32 cellular contexts compared by ENCODE assay signal in genomic region chr1:58988752-58989151, GRCh38.
"Had no signal": no experiment of that assay in that cellular context is flagged by ENCODE, and none has a peak within 500 bp of the region (broad histone marks: within the 10 kb centered on the region; RNA-seq: fewer than 3 reads in every experiment).

No MANE protein-coding gene starts in this region.

- H3K4me1 ChIP-seq: adrenal gland had no signal

- H3K4me3 Mint-ChIP-seq: activated CD4-positive, alpha-beta memory T cell treated with anti-CD3 and anti-CD28 coated beads for 36 hours; activated CD4-positive, alpha-beta T cell treated with anti-CD3 and anti-CD28 coated beads for 36 hours; activated CD4-positive, alpha-beta T cell treated with anti-CD3 and anti-CD28 coated beads, Interleukin-2, amount 10 ng/mL, durations not matched to agents 24 days and 14 days; activated CD8-positive, alpha-beta memory T cell treated with anti-CD3 and anti-CD28 coated beads, Interleukin-2, amount 10 ng/mL, durations not matched to agents 7 days and 5 days; activated CD8-positive, alpha-beta T cell treated with anti-CD3 and anti-CD28 coated beads, Interleukin-2, amount 10 ng/mL, durations not matched to agents 7 days and 5 days; activated naive CD4-positive, alpha-beta T cell treated with anti-CD3 and anti-CD28 coated beads for 36 hours; activated naive CD4-positive, alpha-beta T cell treated with anti-CD3 and anti-CD28 coated beads, Interleukin-2, amount 50 U/mL, for 24 hours; activated naive CD8-positive, alpha-beta T cell treated with anti-CD3 and anti-CD28 coated beads for 36 hours; activated naive CD8-positive, alpha-beta T cell treated with anti-CD3 and anti-CD28 coated beads, Interleukin-2, amount 50 U/mL, for 24 hours; activated T-helper 1 cell treated with anti-CD3 and anti-CD28 coated beads, Interleukin-12 subunit alpha, Interleukin-12 subunit beta, Interleukin-2, Interleukin-4 antibody, amounts not matched to agents 30 ng/mL and 10 ng/mL and 1 ng/mL, durations not matched to agents 14 hours and 24 hours and 36 hours; effector memory CD8-positive, alpha-beta T cell had no signal

- H3K36me3 Mint-ChIP-seq: activated CD4-positive, alpha-beta memory T cell treated with anti-CD3 and anti-CD28 coated beads for 36 hours; activated naive CD4-positive, alpha-beta T cell treated with anti-CD3 and anti-CD28 coated beads, Interleukin-2, amount 50 U/mL, for 24 hours; activated naive CD8-positive, alpha-beta T cell treated with anti-CD3 and anti-CD28 coated beads for 36 hours had no signal

- H3K27me3 Mint-ChIP-seq: activated CD4-positive, alpha-beta memory T cell treated with anti-CD3 and anti-CD28 coated beads for 36 hours; activated CD4-positive, alpha-beta T cell treated with anti-CD3 and anti-CD28 coated beads for 36 hours; activated CD4-positive, alpha-beta T cell treated with anti-CD3 and anti-CD28 coated beads, Interleukin-2, amount 10 ng/mL, durations not matched to agents 24 days and 14 days; activated CD8-positive, alpha-beta memory T cell treated with anti-CD3 and anti-CD28 coated beads, Interleukin-2, amount 10 ng/mL, durations not matched to agents 7 days and 5 days; activated naive CD4-positive, alpha-beta T cell treated with anti-CD3 and anti-CD28 coated beads, Interleukin-2, amount 50 U/mL, for 24 hours; activated naive CD8-positive, alpha-beta T cell treated with anti-CD3 and anti-CD28 coated beads for 36 hours; activated naive CD8-positive, alpha-beta T cell treated with anti-CD3 and anti-CD28 coated beads, Interleukin-2, amount 50 U/mL, for 24 hours had no signal

- H3K27me3 ChIP-seq: adrenal gland, body of pancreas, esophagus muscularis mucosa had no signal

- H3K27ac Mint-ChIP-seq: activated CD4-positive, alpha-beta memory T cell treated with anti-CD3 and anti-CD28 coated beads for 36 hours; activated CD4-positive, alpha-beta T cell treated with anti-CD3 and anti-CD28 coated beads for 36 hours; activated CD4-positive, alpha-beta T cell treated with anti-CD3 and anti-CD28 coated beads, Interleukin-2, amount 10 ng/mL, durations not matched to agents 24 days and 14 days; activated CD8-positive, alpha-beta memory T cell treated with anti-CD3 and anti-CD28 coated beads, Interleukin-2, amount 10 ng/mL, durations not matched to agents 7 days and 5 days; activated CD8-positive, alpha-beta T cell treated with anti-CD3 and anti-CD28 coated beads, Interleukin-2, amount 10 ng/mL, durations not matched to agents 7 days and 5 days; activated naive CD4-positive, alpha-beta T cell treated with anti-CD3 and anti-CD28 coated beads for 36 hours; activated naive CD4-positive, alpha-beta T cell treated with anti-CD3 and anti-CD28 coated beads, Interleukin-2, amount 50 U/mL, for 24 hours; activated naive CD8-positive, alpha-beta T cell treated with anti-CD3 and anti-CD28 coated beads for 36 hours; activated naive CD8-positive, alpha-beta T cell treated with anti-CD3 and anti-CD28 coated beads, Interleukin-2, amount 50 U/mL, for 24 hours; activated T-helper 1 cell treated with anti-CD3 and anti-CD28 coated beads, Interleukin-12 subunit alpha, Interleukin-12 subunit beta, Interleukin-2, Interleukin-4 antibody, amounts not matched to agents 30 ng/mL and 10 ng/mL and 1 ng/mL, durations not matched to agents 14 hours and 24 hours and 36 hours; activated T-helper 2 cell treated with anti-CD3 and anti-CD28 coated beads, Interferon-gamma antibody, Interleukin-2, Interleukin-4, amounts not matched to agents 10 μg/mL and 5 μg/mL and 100 μg/mL, durations not matched to agents 14 hours and 24 hours and 36 hours; effector memory CD8-positive, alpha-beta T cell had no signal

- ATAC-seq: activated CD4-positive, alpha-beta T cell treated with anti-CD3 and anti-CD28 coated beads for 36 hours; activated CD8-positive, alpha-beta memory T cell treated with anti-CD3 and anti-CD28 coated beads, Interleukin-2, amount 10 ng/mL, durations not matched to agents 7 days and 5 days; activated CD8-positive, alpha-beta T cell treated with anti-CD3 and anti-CD28 coated beads, Interleukin-2, amount 10 ng/mL, durations not matched to agents 7 days and 5 days; activated naive CD8-positive, alpha-beta T cell treated with anti-CD3 and anti-CD28 coated beads, Interleukin-2, amount 50 U/mL, for 24 hours; body of pancreas; effector memory CD8-positive, alpha-beta T cell had no signal

- H3K36me3 ChIP-seq: adrenal gland, cardiac muscle cell, esophagus muscularis mucosa had no signal

- DNase-seq: activated CD4-positive, alpha-beta memory T cell treated with anti-CD3 and anti-CD28 coated beads for 36 hours; activated CD4-positive, alpha-beta T cell treated with anti-CD3 and anti-CD28 coated beads for 36 hours; activated CD4-positive, alpha-beta T cell treated with anti-CD3 and anti-CD28 coated beads, Interleukin-2, amount 10 ng/mL, durations not matched to agents 24 days and 14 days; activated CD4-positive, CD25-positive, alpha-beta regulatory T cell; activated CD4-positive, CD25-positive, alpha-beta regulatory T cell treated with anti-CD3 and anti-CD28 coated beads, Interleukin-2, amount 50 U/mL, for 72 hours; activated CD8-positive, alpha-beta memory T cell treated with anti-CD3 and anti-CD28 coated beads, Interleukin-2, amount 10 ng/mL, durations not matched to agents 7 days and 5 days; activated CD8-positive, alpha-beta memory T cell treated with anti-CD3 and anti-CD28 coated beads, Interleukin-2, amount 50 U/mL, for 4 hours; activated CD8-positive, alpha-beta T cell treated with anti-CD3 and anti-CD28 coated beads, Interleukin-2, amount 10 ng/mL, durations not matched to agents 7 days and 5 days; activated effector memory CD4-positive, alpha-beta T cell treated with anti-CD3 and anti-CD28 coated beads, Interleukin-2, amount 50 U/mL, for 16 hours; activated naive CD4-positive, alpha-beta T cell treated with anti-CD3 and anti-CD28 coated beads for 36 hours; activated naive CD8-positive, alpha-beta T cell treated with anti-CD3 and anti-CD28 coated beads for 36 hours; activated naive CD8-positive, alpha-beta T cell treated with anti-CD3 and anti-CD28 coated beads, Interleukin-2, amount 50 U/mL, for 24 hours; activated T-cell treated with anti-CD3 and anti-CD28 coated beads, Interleukin-2, amount 50 U/mL, for 1 hour; activated T-cell treated with anti-CD3 and anti-CD28 coated beads, Interleukin-2, amount 50 U/mL, for 48 hours; amygdala; aorta; body of pancreas; central memory CD4-positive, alpha-beta T cell; cortex of kidney; dermis blood vessel endothelial cell; effector CD4-positive, alpha-beta T cell; effector memory CD8-positive, alpha-beta T cell; erythroblast; foreskin melanocyte; head of caudate nucleus; T-helper 2 cell had no signal

- H3K9me3 ChIP-seq: adrenal gland, body of pancreas, esophagus muscularis mucosa had no signal

- H3K27ac ChIP-seq: adrenal gland, body of pancreas, cardiac muscle cell, esophagus muscularis mucosa had no signal

- H3K4me3 ChIP-seq: adrenal gland, body of pancreas, cardiac muscle cell, esophagus muscularis mucosa had no signal

- H3K9me3 Mint-ChIP-seq: activated CD4-positive, alpha-beta memory T cell treated with anti-CD3 and anti-CD28 coated beads for 36 hours; activated naive CD4-positive, alpha-beta T cell treated with anti-CD3 and anti-CD28 coated beads for 36 hours; activated naive CD4-positive, alpha-beta T cell treated with anti-CD3 and anti-CD28 coated beads, Interleukin-2, amount 50 U/mL, for 24 hours; activated naive CD8-positive, alpha-beta T cell treated with anti-CD3 and anti-CD28 coated beads for 36 hours; activated naive CD8-positive, alpha-beta T cell treated with anti-CD3 and anti-CD28 coated beads, Interleukin-2, amount 50 U/mL, for 24 hours; activated T-helper 1 cell treated with anti-CD3 and anti-CD28 coated beads, Interleukin-12 subunit alpha, Interleukin-12 subunit beta, Interleukin-2, Interleukin-4 antibody, amounts not matched to agents 30 ng/mL and 10 ng/mL and 1 ng/mL, durations not matched to agents 14 hours and 24 hours and 36 hours; activated T-helper 2 cell treated with anti-CD3 and anti-CD28 coated beads, Interferon-gamma antibody, Interleukin-2, Interleukin-4, amounts not matched to agents 10 μg/mL and 5 μg/mL and 100 μg/mL, durations not matched to agents 14 hours and 24 hours and 36 hours; effector memory CD8-positive, alpha-beta T cell had no signal
